ENCODE assay signal across 18 cellular contexts in genomic region chr19:33627962-33628839, GRCh38. TPM values are rescaled to one million over a fixed set of nuclear protein-coding genes. Genes with fewer than 3 reads are reported as not detected.
"Had no signal": no experiment of that assay in that cellular context is flagged by ENCODE, and none has a peak within 500 bp of the region (broad histone marks: within the 10 kb centered on the region; RNA-seq: fewer than 3 reads in every experiment).

No MANE protein-coding gene starts in this region.

- DNase-seq: activated CD4-positive, alpha-beta T cell treated with anti-CD3 and anti-CD28 coated beads, Interleukin-2, amount 10 ng/mL, durations not matched to agents 24 days and 14 days; activated CD4-positive, CD25-positive, alpha-beta regulatory T cell; activated CD8-positive, alpha-beta memory T cell treated with anti-CD3 and anti-CD28 coated beads, Interleukin-2, amount 50 U/mL, for 4 hours; activated CD8-positive, alpha-beta T cell treated with anti-CD3 and anti-CD28 coated beads, Interleukin-2, amount 10 ng/mL, durations not matched to agents 7 days and 5 days; activated naive CD8-positive, alpha-beta T cell treated with anti-CD3 and anti-CD28 coated beads, Interleukin-2, amount 10 ng/mL, durations not matched to agents 7 days and 5 days; activated T-cell treated with anti-CD3 and anti-CD28 coated beads, Interleukin-2, amount 50 U/mL, for 48 hours; central memory CD4-positive, alpha-beta T cell; dermis blood vessel endothelial cell; effector memory CD8-positive, alpha-beta T cell; heart left ventricle; left cardiac atrium; naive B cell; retina; stimulated activated CD4-positive, alpha-beta T cell treated with anti-CD3 and anti-CD28 coated beads, Interleukin-2, amount 100 ng/mL, for 48 hours; stimulated activated naive CD4-positive, alpha-beta T cell treated with Interleukin-2 at 50 U/mL for 16 hours; T-helper 2 cell; uterus had no signal

- ATAC-seq: activated CD8-positive, alpha-beta T cell treated with anti-CD3 and anti-CD28 coated beads, Interleukin-2, amount 10 ng/mL, durations not matched to agents 7 days and 5 days; effector memory CD8-positive, alpha-beta T cell; heart left ventricle; left cardiac atrium had no signal

RNA-seq across cellular contexts. Expression of gene CHST8, which starts 6.4 kb away (rescaled TPM):
- total RNA-seq: activated CD4-positive, alpha-beta T cell treated with anti-CD3 and anti-CD28 coated beads, Interleukin-2, amount 10 ng/mL, durations not matched to agents 24 days and 14 days; activated CD8-positive, alpha-beta T cell treated with anti-CD3 and anti-CD28 coated beads, Interleukin-2, amount 10 ng/mL, durations not matched to agents 7 days and 5 days; activated naive CD8-positive, alpha-beta T cell treated with anti-CD3 and anti-CD28 coated beads, Interleukin-2, amount 10 ng/mL, durations not matched to agents 7 days and 5 days; dermis blood vessel endothelial cell; skeletal muscle tissue had no signal
